9 cellular contexts compared by ENCODE assay signal in the genomic region with DNA sequence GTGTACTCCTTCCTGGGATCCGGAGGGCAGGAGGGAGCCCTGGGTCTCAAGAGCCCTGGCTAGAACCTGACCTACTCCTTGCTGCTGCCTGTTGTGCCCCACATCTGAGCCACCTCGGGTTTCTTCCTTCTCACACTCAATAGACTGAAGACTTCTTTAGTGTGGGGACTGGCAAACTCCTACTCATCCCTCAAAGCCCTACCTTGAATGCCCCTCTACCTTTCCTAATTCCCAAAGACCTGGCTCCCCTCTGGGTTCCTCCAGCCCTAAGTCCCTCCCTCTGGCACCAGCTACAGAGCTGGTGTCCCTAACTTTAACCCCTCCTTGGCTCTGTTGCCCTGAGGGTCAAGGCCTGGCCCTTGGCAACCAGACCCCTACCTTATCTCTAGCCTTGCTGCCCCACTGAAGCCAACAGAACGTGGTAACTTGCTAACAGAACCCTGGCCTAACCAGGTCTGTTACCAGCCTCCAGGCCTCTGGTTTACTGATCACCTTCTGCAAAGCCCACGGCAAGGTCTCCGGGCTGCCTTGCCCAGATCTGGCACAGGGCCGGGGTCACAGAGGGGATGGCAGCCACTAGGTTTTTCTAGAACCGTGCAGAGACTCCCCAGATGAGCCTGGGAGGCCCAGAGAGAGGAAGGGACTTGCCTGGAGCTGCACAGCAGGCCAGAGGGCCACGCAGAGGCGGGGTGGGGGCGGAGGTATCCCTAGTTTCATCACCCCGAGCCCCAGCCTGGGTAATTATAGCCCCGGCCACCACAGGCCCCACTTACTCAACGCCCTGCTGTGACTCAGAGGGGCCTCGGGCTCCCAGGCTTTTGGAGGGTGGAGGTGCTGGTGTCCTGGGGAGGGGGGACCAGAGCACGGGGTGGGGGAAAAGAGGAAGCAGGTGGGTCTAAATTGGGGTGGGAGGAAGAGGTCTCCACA. TPM values are rescaled to one million over a fixed set of nuclear protein-coding genes. Genes with fewer than 3 reads are reported as not detected.
A peak's percentile ranks its signal among the peaks of the same experiment; 100 is the strongest.
DNase-seq lines count a peak whose midpoint lies in the region; ATAC-seq, FAIRE-seq and TF ChIP-seq lines count a peak whose summit lies in the region.
"Had no signal": no experiment of that assay in that cellular context is flagged by ENCODE, and none has a peak within 500 bp of the region (broad histone marks: within the 10 kb centered on the region; RNA-seq: fewer than 3 reads in every experiment).

No MANE protein-coding gene starts in this region.

- intact Hi-C loops in A673 (cut with micrococcal nuclease; ENCODE audit: unreplicated experiment), result no loop called here

- CTCF ChIA-PET in A673 (lab: Charles Lee) (no interaction called here), GM10248 (lab: Yijun Ruan, JAX) (interaction anchor here (1.2 to 1.4 kb wide), 2 partner anchors 11 to 64 kb away, joined by 3 to 4 read pairs; no protein-coding TSS in a partner anchor)

- H3K4me1 ChIP-seq in small intestine (ENCODE audit: control insufficient read depth in 2 of 2, insufficient read depth in 1 of 2, low read depth in 1 of 2, low read length in 1 of 2), result peaks cover 0 to 2% of the 10 kb centered on the region in 2 donors
- no peaks in the 10 kb centered on the region for H3K4me1 ChIP-seq in A673 (ENCODE audit: insufficient read depth, low read length, poor library complexity, severe bottlenecking)

- DNase-seq in H4 (ENCODE audit: low spot score), result peak; percentile 55
- DNase-seq in SKM-1 treated with dmso at 0.1 percent for 144 hours (lab: John Stamatoyannopoulos, UW; ENCODE audit: unreplicated experiment), result peak; percentile 89
- peak; percentile 43 for DNase-seq in fibroblast of the aortic adventitia (ENCODE audit: low read depth)
- DNase-seq in small intestine, result peak; percentile 71
- no peak for DNase-seq in A673 (ENCODE audit: low spot score)
- no peak for DNase-seq in GM10248 (ENCODE audit: extremely low spot score)
- DNase-seq: thyroid gland had no signal

- TF ChIP-seq CTCF in fibroblast of the aortic adventitia (IDR thresholded peaks at IDR 0.05; ENCODE audit: insufficient read depth, low read length) (no peak), A673 (conservative IDR thresholded peaks at IDR 0.05; ENCODE audit: low read depth, low read length) (no peak), GM10248 (IDR thresholded peaks at IDR 0.05; ENCODE audit: control extremely low read depth, extremely low read depth, low read depth, missing control alignments) (no peak)

- H3K9me3 ChIP-seq in small intestine (ENCODE audit: control insufficient read depth, low read depth) (no peaks in the 10 kb centered on the region), A673 (ENCODE audit: low read depth, low read length, poor library complexity, severe bottlenecking) (no peaks in the 10 kb centered on the region)
- H3K9me3 ChIP-seq: thyroid gland had no signal

- ATAC-seq in GM21737 (IDR thresholded peaks at IDR 0.05; ENCODE audit: unreplicated experiment) (no peak), HG03439 (IDR thresholded peaks at IDR 0.05; ENCODE audit: unreplicated experiment) (no peak)

- no peaks in the 10 kb centered on the region for H3K27me3 ChIP-seq in small intestine (ENCODE audit: control insufficient read depth in 2 of 2, insufficient read depth in 2 of 2, low read length in 2 of 2)
- H3K27me3 ChIP-seq in A673 (replicated peaks; ENCODE audit: insufficient read depth, low read depth, low read length, poor library complexity), result no peaks in the 10 kb centered on the region
- H3K27me3 ChIP-seq: thyroid gland had no signal

- peak overlapping the region; percentile 98 to 99 for H3K27ac ChIP-seq in small intestine (ENCODE audit: low read depth in 1 of 2, low read length in 1 of 2)
- no peak overlapping the region for H3K27ac ChIP-seq in A673 (ENCODE audit: low read depth, low read length, poor library complexity, severe bottlenecking)

- BruUV-seq in A673 (replicated peaks; lab: Mats Ljungman, UMichigan), result no TSS peak

- peaks cover 15 to 27% of the 10 kb centered on the region in 2 donors for H3K36me3 ChIP-seq in small intestine (ENCODE audit: control insufficient read depth in 2 of 2, insufficient read depth in 2 of 2, low read length in 2 of 2)
- H3K36me3 ChIP-seq in A673 (ENCODE audit: insufficient read depth, low read length, poor library complexity, severe bottlenecking), result peaks cover 37% of the 10 kb centered on the region

- FAIRE-seq in small intestine (lab: Jason Lieb, UNC), result no peak

- H3K4me3 ChIP-seq in fibroblast of the aortic adventitia (ENCODE audit: low read depth, low read length) (no peak overlapping the region), small intestine (ENCODE audit: low read depth in 1 of 2, low read length in 2 of 2) (peak overlapping the region in 1 of 2 donors; percentile 35), A673 (ENCODE audit: low read depth, low read length, poor library complexity, severe bottlenecking) (no peak overlapping the region)
- H3K4me3 ChIP-seq: thyroid gland had no signal

- WGBS in small intestine, 3 donors, result 16 to 54% (median 32%) methylated on average over 14 to 15 of the region's 15 CpGs

- POLR2A ChIA-PET in A673 (lab: Charles Lee; ENCODE audit: low non-redundant PET) (no interaction called here), GM10248 (lab: Yijun Ruan, JAX) (no interaction called here)

RNA-seq across cellular contexts. Expression of a gene that starts 15.3 kb away (rescaled TPM):
- total RNA-seq in H4 (2014; rRNA removed; shearing (Covaris generic)), result 2.5 and 5.0 TPM in 2 replicates
- total RNA-seq in fibroblast of the aortic adventitia (ENCODE audit: low replicate concordance) (23.5 and 31.6 TPM in 2 replicates), A673 (2021) (25.1 and 25.9 TPM in 2 replicates)
- polyA plus RNA-seq in small intestine, result 10 to 100 TPM; 14.3 to 27.0 (median 16.8) TPM

RNA-seq across cellular contexts. Expression of a gene that starts 43.9 kb away (rescaled TPM):
- total RNA-seq in H4 (2014; rRNA removed; shearing (Covaris generic)), result 5.7 and 9.9 TPM in 2 replicates
- total RNA-seq in fibroblast of the aortic adventitia (ENCODE audit: low replicate concordance) (21.5 and 23.8 TPM in 2 replicates), A673 (2021) (48.1 and 59.1 TPM in 2 replicates)
- 10 to 100 TPM; 10.8 to 14.8 (median 11.4) TPM for polyA plus RNA-seq in small intestine

Comparison
In these comparisons a context has a peak if more than half of its experiments do, and no peak if none do; other contexts are left out.
1. DNase-seq: peak in H4 (single experiment), SKM-1 treated with dmso at 0.1 percent for 144 hours (single experiment), fibroblast of the aortic adventitia (single experiment) and small intestine (single experiment); none in A673 (single experiment) and GM10248 (single experiment).